In the genomic region with DNA sequence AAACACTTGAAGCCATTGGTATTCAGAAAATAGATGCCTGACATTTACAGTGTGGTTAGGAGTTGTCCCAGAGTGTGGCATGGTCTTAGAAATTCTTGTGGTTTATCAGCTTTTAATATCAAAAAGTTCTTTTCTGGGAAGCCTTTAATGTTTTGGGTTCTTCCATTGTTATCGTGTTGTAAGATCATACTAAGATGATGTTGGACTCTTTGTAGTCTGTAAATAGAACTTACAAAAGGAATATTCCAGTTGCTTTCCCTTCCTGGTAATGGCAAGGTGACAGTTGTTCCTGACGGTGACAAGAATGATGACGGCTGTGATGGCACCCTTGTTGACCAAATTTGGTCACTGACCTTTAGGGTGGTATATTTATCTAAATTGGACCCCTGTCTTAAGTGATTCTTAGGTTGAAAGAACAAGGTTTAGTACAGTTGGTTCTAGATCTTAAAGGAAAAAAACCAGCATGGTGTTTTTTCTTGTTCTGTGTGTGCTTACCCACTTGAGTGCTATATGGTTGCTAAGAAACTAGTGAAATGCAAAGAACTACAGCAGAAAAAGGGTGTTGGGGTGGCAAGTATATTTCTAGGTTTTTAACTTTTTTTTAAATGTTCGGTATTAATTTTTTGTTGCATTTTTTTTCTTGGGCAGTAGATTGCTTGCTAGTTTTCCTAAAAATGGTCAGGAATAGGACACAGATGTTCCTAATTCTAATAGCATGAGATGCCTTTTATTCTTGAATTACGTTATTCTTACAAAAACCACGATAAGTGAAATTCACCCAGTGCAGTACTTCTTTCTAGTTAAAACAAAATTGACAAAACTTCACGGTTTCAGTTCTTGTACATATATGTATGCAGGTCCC, we compare ENCODE assay signal across 8 cellular contexts. TPM values are rescaled to one million over a fixed set of nuclear protein-coding genes. Genes with fewer than 3 reads are reported as not detected.
DNase-seq lines count a peak whose midpoint lies in the region; ATAC-seq, FAIRE-seq and TF ChIP-seq lines count a peak whose summit lies in the region.

No MANE protein-coding gene starts in this region.

- H3K9me3 ChIP-seq in ES-I3 (ENCODE audit: control insufficient read depth, insufficient read depth, low read length): no peaks in the 10 kb centered on the region
- no peaks in the 10 kb centered on the region for H3K9me3 ChIP-seq in NT2/D1 (ENCODE audit: insufficient read depth, low read length)
- H3K9me3 ChIP-seq in H1 (ENCODE audit: insufficient read depth in 2 of 2, low read depth in 1 of 2, low read length in 1 of 2): no peaks in the 10 kb centered on the region
- H3K9me3 ChIP-seq in pancreas: no peaks in the 10 kb centered on the region

- H3K27me3 ChIP-seq in NT2/D1 (ENCODE audit: insufficient read depth, insufficient read length): no peaks in the 10 kb centered on the region
- peaks cover 0 to 3% (median 1%) of the 10 kb centered on the region in 4 experiments; a peak in 2 of 7 replicates for H3K27me3 ChIP-seq in H1 (replicated peaks in 1 of 4; ENCODE audit: control insufficient read depth in 3 of 4, extremely low read depth in 1 of 4, insufficient read depth in 3 of 4, low read length in 3 of 4)
- H3K27me3 ChIP-seq in pancreas: no peaks in the 10 kb centered on the region

- no peak overlapping the region for H4K8ac ChIP-seq in H1 (ENCODE audit: extremely low read depth, insufficient read depth, low read length)

- no peak overlapping the region for H2AFZ ChIP-seq in H1 (ENCODE audit: low read length)

- peaks cover 27 to 62% of the 10 kb centered on the region in 2 experiments for H3K79me2 ChIP-seq in H1 (ENCODE audit: control insufficient read depth in 1 of 2, insufficient read depth in 2 of 2, low read length in 2 of 2)

- POLR2A ChIA-PET in H1 (lab: Charles Lee; ENCODE audit: partially characterized antibody): interaction anchor here (0.9 to 4.5 kb wide), 12 partner anchors 8 to 199 kb away, joined by 3 to 41 read pairs (median 4); a partner anchor contains a TSS

- FAIRE-seq in H1 (lab: Jason Lieb, UNC) (no peak), pancreas (lab: Jason Lieb, UNC) (no peak)

- WGBS in H1 (ENCODE audit: extremely low coverage in 1 of 2, insufficient coverage in 1 of 2, insufficient read length in 1 of 2, insufficient replicate concordance in 2 of 2, low coverage in 1 of 2, low lambda C conversion rate in 2 of 2, missing lambda C conversion rate in 1 of 2), 2 experiments: 86% methylated on average over 7 of the region's 7 CpGs; no CpG with 5 or more reads in 1 of the 2 experiments
- WGBS in pancreas, 2 donors: 20 to 25% methylated on average over 7 of the region's 7 CpGs

- no peak overlapping the region for H2BK20ac ChIP-seq in H1 (ENCODE audit: low read length)

- H3K4me3 ChIP-seq in NT2/D1 (ENCODE audit: insufficient read length, low read depth) (peak overlapping the region; percentile 82), H1 (ENCODE audit: extremely low read depth in 1 of 4, insufficient read depth in 2 of 4, low read depth in 3 of 4, low read length in 4 of 4) (peak overlapping the region; percentile 7 to 96 (median 92); a peak in 6 of 8 replicates), pancreas (peak overlapping the region; percentile 66 to 88 (median 82))

- H3K23me2 ChIP-seq in H1 (ENCODE audit: low read depth, low read length): peaks cover 15% of the 10 kb centered on the region

- H4K5ac ChIP-seq in H1 (ENCODE audit: insufficient read length, low read depth, low read length): no peak overlapping the region

- H3K4me2 ChIP-seq in H1 (ENCODE audit: insufficient read depth in 1 of 2, low read depth in 2 of 2, low read length in 2 of 2): peak overlapping the region; percentile 71 to 74

- no peak for TF ChIP-seq EP300 in H1 (IDR thresholded peaks at IDR 0.05; ENCODE audit: borderline replicate concordance in 1 of 2, low read depth in 2 of 2, low read length in 2 of 2)

- H3K4ac ChIP-seq in H1 (replicated peaks; ENCODE audit: insufficient read length, low read depth, low read length): no peak overlapping the region

- H3K4me1 ChIP-seq in ES-I3 (ENCODE audit: insufficient read depth, low read length): peaks cover 28% of the 10 kb centered on the region
- H3K4me1 ChIP-seq in NT2/D1 (ENCODE audit: insufficient read depth, insufficient read length): peaks cover 2% of the 10 kb centered on the region
- peaks cover 4 to 13% (median 8%) of the 10 kb centered on the region in 4 experiments; a peak in 5 of 7 replicates for H3K4me1 ChIP-seq in H1 (replicated peaks in 1 of 4; ENCODE audit: control insufficient read depth in 3 of 4, insufficient read depth in 4 of 4, low read length in 3 of 4)
- peaks cover 21 to 40% (median 27%) of the 10 kb centered on the region in 3 donors for H3K4me1 ChIP-seq in pancreas

- no peak overlapping the region for H3K23ac ChIP-seq in H1 (ENCODE audit: insufficient read length)

- no peak for TF ChIP-seq RAD21 in H1 (IDR thresholded peaks at IDR 0.05 in 1 of 2, conservative IDR thresholded peaks at IDR 0.05 in 1 of 2; ENCODE audit: low read depth in 2 of 2, low read length in 2 of 2)

- H3K27ac ChIP-seq in H1 (ENCODE audit: low read depth, low read length): no peak overlapping the region
- peak overlapping the region in 2 of 4 donors; percentile 92 to 94 for H3K27ac ChIP-seq in pancreas

- CTCF ChIA-PET in H1 (lab: Charles Lee; ENCODE audit: partially characterized antibody): interaction anchor here (1.1 to 1.3 kb wide), 2 partner anchors 33 to 47 kb away, joined by 3 to 4 read pairs; no protein-coding TSS in a partner anchor

- no peak overlapping the region for H3K14ac ChIP-seq in H1 (ENCODE audit: insufficient read length)

- intact Hi-C loops in pancreas (cut with DNase I): no loop called here

- no peak overlapping the region for H4K91ac ChIP-seq in H1 (replicated peaks; ENCODE audit: insufficient read length, low read length)

- no peak overlapping the region for H2BK120ac ChIP-seq in H1 (replicated peaks; ENCODE audit: low read depth, low read length)

- H3K56ac ChIP-seq in H1 (replicated peaks; ENCODE audit: insufficient read length, low read depth, low read length): no peak overlapping the region

- ATAC-seq in pancreas (no peak), GM18520 (IDR thresholded peaks at IDR 0.05; ENCODE audit: unreplicated experiment) (no peak), HG03342 (IDR thresholded peaks at IDR 0.05; ENCODE audit: unreplicated experiment) (no peak)

- no peak overlapping the region for H2AK5ac ChIP-seq in H1 (ENCODE audit: low read depth, low read length)

- no peak overlapping the region for H2BK12ac ChIP-seq in H1 (ENCODE audit: low read depth, low read length)

- no peak overlapping the region for H2BK5ac ChIP-seq in H1 (ENCODE audit: low read depth, low read length)

- no peaks in the 10 kb centered on the region; the same call in 1 of the 2 replicates for H3K79me1 ChIP-seq in H1 (ENCODE audit: low read depth, low read length)

- TF ChIP-seq CTCF in H1 (IDR thresholded peaks at IDR 0.05; ENCODE audit: control extremely low read depth in 1 of 3, insufficient read depth in 1 of 3, low read depth in 1 of 3, low read length in 3 of 3): no peak
- no peak for TF ChIP-seq CTCF in pancreas (IDR thresholded peaks at IDR 0.05)

- peak overlapping the region; percentile 98; the same call in 1 of the 2 replicates for H3K9ac ChIP-seq in ES-I3 (ENCODE audit: low read depth, low read length)
- peak overlapping the region; percentile 99 for H3K9ac ChIP-seq in NT2/D1 (ENCODE audit: insufficient read length, low read depth)
- H3K9ac ChIP-seq in H1 (replicated peaks in 1 of 4; ENCODE audit: extremely low read depth in 1 of 4, low read depth in 3 of 4, low read length in 3 of 4): 0 out of 7 replicates have a peak overlapping the region, but pooled peaks of 1 of the 4 experiments have one; percentile 4

- TF ChIP-seq POLR2A in H1 (IDR thresholded peaks at IDR 0.05; ENCODE audit: control extremely low read depth in 1 of 2, low read depth in 2 of 2, low read length in 2 of 2): no peak

- peaks cover 14% of the 10 kb centered on the region; the same call in 1 of the 2 replicates for H3K36me3 ChIP-seq in ES-I3 (ENCODE audit: insufficient read depth, low read length)
- H3K36me3 ChIP-seq in NT2/D1 (ENCODE audit: insufficient read depth, insufficient read length, low read length): peaks cover 55% of the 10 kb centered on the region
- peaks cover 0 to 40% (median 9%) of the 10 kb centered on the region in 4 experiments; a peak in 3 of 8 replicates for H3K36me3 ChIP-seq in H1 (ENCODE audit: control insufficient read depth in 2 of 4, insufficient read depth in 4 of 4, low read length in 3 of 4)
- peaks cover 0 to 4% (median 0%) of the 10 kb centered on the region in 3 donors for H3K36me3 ChIP-seq in pancreas

- no peak overlapping the region for H2BK15ac ChIP-seq in H1 (ENCODE audit: low read length)

- H3K18ac ChIP-seq in H1 (ENCODE audit: extremely low read depth, low read length): no peak overlapping the region

- DNase-seq in NT2/D1 (ENCODE audit: low read depth, low spot score) (no peak), H1 (ENCODE audit: low read depth in 1 of 2, low spot score in 2 of 2) (no peak), pancreas (no peak), T-helper 9 cell (no peak)
- DNase-seq in stimulated activated CD4-positive, alpha-beta T cell treated with anti-CD3 and anti-CD28 coated beads, Interleukin-4, amount 100 ng/mL, for 24 hours: no peak

- H4K20me1 ChIP-seq in H1 (replicated peaks in 1 of 2; ENCODE audit: control insufficient read depth in 1 of 2, insufficient read depth in 2 of 2, low read length in 2 of 2): peaks cover 13 to 20% of the 10 kb centered on the region in 2 experiments

TF ChIP-seq in H1, 55 proteins besides CTCF, POLR2A, EP300 and RAD21 (continues in another document):
- TF ChIP-seq JUND (IDR thresholded peaks at IDR 0.05; ENCODE audit: low read length): no peak
- TF ChIP-seq BRCA1 (IDR thresholded peaks at IDR 0.05; ENCODE audit: low read depth, low read length): no peak
- TF ChIP-seq CHD1 (IDR thresholded peaks at IDR 0.05; ENCODE audit: low read depth, low read length): no peak
- no peak for TF ChIP-seq ZNF274 (IDR thresholded peaks at IDR 0.05; ENCODE audit: borderline replicate concordance, extremely low read depth, low read length)
- TF ChIP-seq MAFK (IDR thresholded peaks at IDR 0.05; ENCODE audit: low read depth, low read length): no peak
- TF ChIP-seq, protein P1, sequence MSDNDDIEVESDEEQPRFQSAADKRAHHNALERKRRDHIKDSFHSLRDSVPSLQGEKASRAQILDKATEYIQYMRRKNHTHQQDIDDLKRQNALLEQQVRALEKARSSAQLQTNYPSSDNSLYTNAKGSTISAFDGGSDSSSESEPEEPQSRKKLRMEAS (IDR thresholded peaks at IDR 0.05): no peak

RNA-seq across cellular contexts. Expression of a gene that starts 2.1 kb away (rescaled TPM):
- 271 and 275 TPM in 2 replicates for total RNA-seq in H1 (2021; fragmentation: NEBNext Ultra II Directional; extraction: Animal tissue kit (Norgen Biotek cat#: 25700))
- polyA plus RNA-seq in H1 (2011; rRNA removed) (86.1 and 108 TPM in 2 replicates), pancreas (10 to 100 TPM; 16.3 to 36.7 TPM)
- polyA plus RNA-seq in H1 (2011; cell fraction: cytosol; rRNA removed): 68.1 TPM
- 223 TPM for polyA plus RNA-seq in H1 (2011; cell fraction: nucleus; rRNA removed)
- polyA plus RNA-seq in H1 (2012, experiment 1 of 2): 156 to 188 TPM (median 182 TPM) in 4 replicates
- polyA plus RNA-seq in H1 (2012, experiment 2 of 2): 31.3 TPM
- polyA plus RNA-seq in H1 (2013, experiment 1 of 2): 215 TPM
- polyA plus RNA-seq in H1 (2013, experiment 2 of 2): 215 TPM
- polyA minus RNA-seq in H1 (2011; rRNA and poly(A)+ RNA removed): 236 and 249 TPM in 2 replicates
- 106 TPM for polyA minus RNA-seq in H1 (2011; cell fraction: cytosol; rRNA and poly(A)+ RNA removed)
- polyA minus RNA-seq in H1 (2011; cell fraction: nucleus; rRNA and poly(A)+ RNA removed): 156 TPM
- 10 to 100 TPM; 35.0 to 79.7 (median 60.3) TPM for total RNA-seq in pancreas
